Comparison of ENCODE assay signal across 8 cellular contexts in genomic region chr15:63891079-63891762, GRCh38. TPM values are rescaled to one million over a fixed set of nuclear protein-coding genes. Genes with fewer than 3 reads are reported as not detected.
DNase-seq lines count a peak whose midpoint lies in the region; ATAC-seq and TF ChIP-seq lines count a peak whose summit lies in the region.

No MANE protein-coding gene starts in this region.

- no peaks in the 10 kb centered on the region for H3K9me2 ChIP-seq in Loucy (replicated peaks; ENCODE audit: low read depth, low read length)

- H3K4me1 Mint-ChIP-seq in activated T-helper 17 cell treated with anti-CD3 and anti-CD28 coated beads, Interleukin-2, amount 50 U/mL, for 72 hours, result peaks cover 16% of the 10 kb centered on the region

- no peak overlapping the region for H3K27ac Mint-ChIP-seq in activated T-helper 17 cell treated with anti-CD3 and anti-CD28 coated beads, Interleukin-2, amount 50 U/mL, for 72 hours

- no peak overlapping the region for H2AFZ ChIP-seq in Loucy (ENCODE audit: low read length)

- H3K9me3 ChIP-seq in Loucy (ENCODE audit: insufficient read depth, low read depth, low read length), result no peaks in the 10 kb centered on the region
- no peaks in the 10 kb centered on the region for H3K9me3 ChIP-seq in RWPE2 (ENCODE audit: severe bottlenecking)
- H3K9me3 ChIP-seq in thymus (ENCODE audit: control insufficient read depth), result no peaks in the 10 kb centered on the region

- ATAC-seq in RWPE2 (ENCODE audit: low read depth) (peak; percentile 82), omental fat pad (ENCODE audit: low FRiP score) (peak; percentile 56), HG02763 (IDR thresholded peaks at IDR 0.05; ENCODE audit: unreplicated experiment) (no peak)
- ATAC-seq in activated T-helper 17 cell treated with anti-CD3 and anti-CD28 coated beads, Interleukin-2, amount 50 U/mL, for 72 hours (replicated peaks), result peak; percentile 61

- H4K20me1 ChIP-seq in Loucy (ENCODE audit: insufficient read depth, low read length, poor library complexity, severe bottlenecking), result no peaks in the 10 kb centered on the region

- WGBS in thymus, result 65% methylated on average over 8 of the region's 8 CpGs

- H3K36me3 ChIP-seq in Loucy (ENCODE audit: insufficient read depth, low read length) (no peaks in the 10 kb centered on the region), RWPE2 (ENCODE audit: low read depth) (no peaks in the 10 kb centered on the region), thymus (ENCODE audit: control insufficient read depth, insufficient read depth) (no peaks in the 10 kb centered on the region)

- H3F3A ChIP-seq in Loucy (ENCODE audit: low read depth), result peaks cover 3% of the 10 kb centered on the region; the same call in 1 of the 2 replicates

- H3K79me2 ChIP-seq in Loucy (ENCODE audit: insufficient read depth, low read length), result no peaks in the 10 kb centered on the region

- peak overlapping the region; percentile 24 for H3K9ac ChIP-seq in Loucy (ENCODE audit: low read depth, low read length, poor library complexity, severe bottlenecking)

- TF ChIP-seq CTCF in Loucy (conservative IDR thresholded peaks at IDR 0.05; ENCODE audit: low read length) (peak; percentile 99), RWPE2 (IDR thresholded peaks at IDR 0.05; ENCODE audit: poor library complexity, severe bottlenecking) (peak; percentile 98), omental fat pad (IDR thresholded peaks at IDR 0.05) (peak in 1 of 3 donors; percentile 21)

- no peaks in the 10 kb centered on the region for H3K27me3 Mint-ChIP-seq in activated T-helper 17 cell treated with anti-CD3 and anti-CD28 coated beads, Interleukin-2, amount 50 U/mL, for 72 hours

- H3K27me3 ChIP-seq in Loucy (ENCODE audit: insufficient read depth, low read length, poor library complexity, severe bottlenecking) (no peaks in the 10 kb centered on the region), RWPE2 (ENCODE audit: insufficient read depth, poor library complexity, severe bottlenecking) (no peaks in the 10 kb centered on the region), thymus (ENCODE audit: control insufficient read depth, insufficient read depth) (no peaks in the 10 kb centered on the region)

- peak overlapping the region; percentile 31 for H3K4me3 Mint-ChIP-seq in activated T-helper 17 cell treated with anti-CD3 and anti-CD28 coated beads, Interleukin-2, amount 50 U/mL, for 72 hours

- DNase-seq in Daoy (ENCODE audit: low read depth) (peak; percentile 79), RWPE2 (ENCODE audit: low spot score) (no peak), foreskin melanocyte (peak; percentile 61), omental fat pad (ENCODE audit: low spot score) (peak; percentile 89)

- peak overlapping the region; percentile 11 for H3K4me3 ChIP-seq in Loucy (ENCODE audit: low read length, poor library complexity, severe bottlenecking)
- no peak overlapping the region for H3K4me3 ChIP-seq in RWPE2 (ENCODE audit: severe bottlenecking)
- H3K4me3 ChIP-seq in thymus (ENCODE audit: low read length), result no peak overlapping the region

- no peaks in the 10 kb centered on the region for H3K9me3 Mint-ChIP-seq in activated T-helper 17 cell treated with anti-CD3 and anti-CD28 coated beads, Interleukin-2, amount 50 U/mL, for 72 hours

- H3K4me1 ChIP-seq in Loucy (ENCODE audit: insufficient read depth, low read length, poor library complexity, severe bottlenecking) (peaks cover 49% of the 10 kb centered on the region), RWPE2 (ENCODE audit: insufficient read depth, poor library complexity, severe bottlenecking) (no peaks in the 10 kb centered on the region), thymus (ENCODE audit: control insufficient read depth, insufficient read depth, low read length) (peaks cover 26% of the 10 kb centered on the region)

- H3K4me2 ChIP-seq in Loucy (ENCODE audit: low read depth, low read length, poor library complexity, severe bottlenecking), result peak overlapping the region; percentile 61

- H3K27ac ChIP-seq in RWPE2 (ENCODE audit: poor library complexity, severe bottlenecking), result no peak overlapping the region
- H3K27ac ChIP-seq in thymus (ENCODE audit: low read depth), result peak overlapping the region; percentile 36

- no peaks in the 10 kb centered on the region for H3K36me3 Mint-ChIP-seq in activated T-helper 17 cell treated with anti-CD3 and anti-CD28 coated beads, Interleukin-2, amount 50 U/mL, for 72 hours (ENCODE audit: low read depth)

RNA-seq across cellular contexts. Expression of gene HERC1, which starts 57.5 kb away (rescaled TPM):
- 32.3 and 42.7 TPM in 2 replicates for total RNA-seq in Daoy (2014; rRNA removed; shearing (Covaris generic))
- total RNA-seq in activated T-helper 17 cell treated with anti-CD3 and anti-CD28 coated beads, Interleukin-2, amount 50 U/mL, for 72 hours, result 10 to 100 TPM; 55.2 to 56.7 TPM
- total RNA-seq in omental fat pad, result 100 to 1,000 TPM in 2 of 4 donors, 10 to 100 TPM in 2; 80.1 to 151 (median 102) TPM
- polyA plus RNA-seq in thymus, result 34.7 TPM
